Comparison of ENCODE assay signal across 17 cellular contexts in the genomic region with DNA sequence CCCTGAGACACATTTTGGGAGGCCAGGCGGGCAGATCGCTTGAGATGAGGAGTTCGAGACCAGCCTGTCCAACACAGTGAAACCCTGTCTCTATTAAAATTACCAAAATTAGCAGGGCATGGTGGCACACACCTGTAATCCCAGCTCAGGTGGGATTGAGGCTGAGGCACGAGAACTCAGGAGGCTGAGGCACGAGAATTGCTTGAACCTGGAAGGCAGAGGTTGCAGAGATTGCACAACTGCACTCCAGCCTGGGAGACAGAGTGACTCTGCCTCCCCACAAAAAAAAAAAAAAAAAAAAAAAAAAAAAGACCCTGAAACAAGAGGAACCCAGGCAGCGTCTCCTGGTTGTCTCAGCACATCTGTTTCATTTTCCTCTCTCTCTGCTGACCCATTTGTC. TPM values are rescaled to one million over a fixed set of nuclear protein-coding genes. Genes with fewer than 3 reads are reported as not detected.
DNase-seq lines count a peak whose midpoint lies in the region; ATAC-seq and TF ChIP-seq lines count a peak whose summit lies in the region.
"Had no signal": no experiment of that assay in that cellular context is flagged by ENCODE, and none has a peak within 500 bp of the region (broad histone marks: within the 10 kb centered on the region; RNA-seq: fewer than 3 reads in every experiment).

No MANE protein-coding gene starts in this region.

- H3K79me2 ChIP-seq in GM23248 (ENCODE audit: insufficient read depth) (peaks cover 24% of the 10 kb centered on the region; the same call in 1 of the 2 replicates), trophoblast cell (ENCODE audit: control insufficient read depth, insufficient read depth, low read length, poor library complexity) (no peaks in the 10 kb centered on the region)

- H3K18ac ChIP-seq in trophoblast cell (ENCODE audit: low read length): no peak overlapping the region

- H2BK12ac ChIP-seq in trophoblast cell (ENCODE audit: low read length): no peak overlapping the region

- peaks cover 4% of the 10 kb centered on the region for H3K79me1 ChIP-seq in trophoblast cell (ENCODE audit: low read length)

- H3K4ac ChIP-seq in trophoblast cell (ENCODE audit: low read depth, low read length): no peak overlapping the region

- no peaks in the 10 kb centered on the region for H3K9me2 ChIP-seq in GM23248 (ENCODE audit: insufficient read depth)

- H3K4me3 ChIP-seq in GM23248 (no peak overlapping the region), choroid plexus epithelial cell (ENCODE audit: low read depth, low read length) (no peak overlapping the region), trophoblast cell (ENCODE audit: low read depth, low read length) (no peak overlapping the region)
- H3K4me3 ChIP-seq: A549 had no signal

- H2AFZ ChIP-seq in GM23248: no peak overlapping the region
- H2AFZ ChIP-seq in trophoblast cell (ENCODE audit: insufficient read depth, low read length, poor library complexity): no peak overlapping the region

- H2BK120ac ChIP-seq in trophoblast cell (ENCODE audit: insufficient read depth, low read length, poor library complexity): no peak overlapping the region

- H3K27me3 ChIP-seq in GM23248 (replicated peaks; ENCODE audit: insufficient read depth) (no peaks in the 10 kb centered on the region), trophoblast cell (ENCODE audit: insufficient read depth, low read length) (no peaks in the 10 kb centered on the region)

- no peaks in the 10 kb centered on the region for H4K20me1 ChIP-seq in GM23248 (ENCODE audit: insufficient read depth)

- H3K4me1 ChIP-seq in GM23248 (ENCODE audit: insufficient read depth): peaks cover 19% of the 10 kb centered on the region
- H3K4me1 ChIP-seq in trophoblast cell (ENCODE audit: control insufficient read depth in 1 of 2, insufficient read depth in 2 of 2, low read length in 2 of 2): peaks cover 2 to 9% of the 10 kb centered on the region in 2 experiments
- H3K4me1 ChIP-seq: Caco-2 had no signal

- H3K23ac ChIP-seq in trophoblast cell (ENCODE audit: low read length): no peak overlapping the region

- no peak overlapping the region for H4K8ac ChIP-seq in trophoblast cell (ENCODE audit: low read depth, low read length)

- no peak overlapping the region for H3K27ac ChIP-seq in GM23248
- H3K27ac ChIP-seq in trophoblast cell (ENCODE audit: low read depth, low read length): no peak overlapping the region
- H3K27ac ChIP-seq: KMS-11 had no signal

- H2AK5ac ChIP-seq in trophoblast cell (ENCODE audit: low read length): no peak overlapping the region

- no peak overlapping the region for H3K9ac ChIP-seq in GM23248
- H3K9ac ChIP-seq in trophoblast cell (ENCODE audit: low read length): no peak overlapping the region
- H3K9ac ChIP-seq: KMS-11 had no signal

- ATAC-seq in GM19328 (IDR thresholded peaks at IDR 0.05; ENCODE audit: unreplicated experiment): no peak
- ATAC-seq: A549 had no signal

- TF ChIP-seq CTCF in choroid plexus epithelial cell (conservative IDR thresholded peaks at IDR 0.05; ENCODE audit: low read depth, low read length): no peak

- H3K9me3 ChIP-seq in GM23248 (ENCODE audit: low read depth) (no peaks in the 10 kb centered on the region), trophoblast cell (ENCODE audit: insufficient read depth, low read depth, low read length) (no peaks in the 10 kb centered on the region)
- H3K9me3 ChIP-seq: A549, Caco-2 had no signal

- in situ Hi-C loops in GM23248 (cut with MboI): loop anchor here (25.0 kb wide), 1 partner anchor 620 kb away; no protein-coding TSS in a partner anchor

- no peaks in the 10 kb centered on the region for H3K36me3 ChIP-seq in GM23248 (ENCODE audit: low read depth)
- no peaks in the 10 kb centered on the region for H3K36me3 ChIP-seq in trophoblast cell (ENCODE audit: control insufficient read depth in 1 of 2, insufficient read depth in 2 of 2, low read length in 2 of 2)

- no peak overlapping the region for H2BK5ac ChIP-seq in trophoblast cell (ENCODE audit: low read depth, low read length, poor library complexity)

- H4K12ac ChIP-seq in trophoblast cell (ENCODE audit: low read depth, low read length): no peak overlapping the region

- H3K4me2 ChIP-seq in GM23248 (ENCODE audit: unreplicated experiment) (peak overlapping the region; percentile 27), trophoblast cell (ENCODE audit: low read length) (no peak overlapping the region)
- H3K4me2 ChIP-seq: A549, KMS-11 had no signal

- DNase-seq in GM23248 (no peak), NCI-H2171 (lab: John Stamatoyannopoulos, UW) (peak; percentile 66), choroid plexus epithelial cell (ENCODE audit: low read depth) (peak; percentile 16), trophoblast cell (peak in 1 of 2 donors; percentile 26), T-helper 1 cell (no peak)
- no peak for DNase-seq in activated CD4-positive, alpha-beta T cell treated with anti-CD3 and anti-CD28 coated beads, Interleukin-2, amount 50 U/mL, for 1 hour
- DNase-seq: Caco-2; CD4-positive, alpha-beta T cell; NCI-H1092 treated with DMSO at 0.1 percent for 48 hours; NCI-H2081 treated with DMSO at 0.1 percent for 48 hours; NCI-H510A treated with DMSO at 0.1 percent for 48 hours; NCI-H774; RPMI8226; SHP77 treated with DMSO at 0.1 percent for 48 hours had no signal

- no peak overlapping the region for H3K14ac ChIP-seq in trophoblast cell (ENCODE audit: low read length)

- peak overlapping the region; percentile 39 for H4K91ac ChIP-seq in trophoblast cell (ENCODE audit: low read depth, low read length)

- 92 to 97% methylated on average over 6 of the region's 6 CpGs for WGBS in GM23248 (ENCODE audit: low coverage in 1 of 2, low lambda C conversion rate in 2 of 2, missing lambda C conversion rate in 2 of 2), 2 experiments
- no CpG with 5 or more reads among the region's 6 CpGs for WGBS in trophoblast cell (ENCODE audit: extremely low coverage, insufficient coverage, insufficient read length)

- H3F3A ChIP-seq in GM23248 (ENCODE audit: insufficient read depth): peaks cover 16% of the 10 kb centered on the region; the same call in 1 of the 2 replicates

RNA-seq across cellular contexts. Expression of gene PGM1, which starts 24.2 kb away (rescaled TPM):
- 118 and 128 TPM in 2 replicates for total RNA-seq in GM23248 (2014; rRNA removed; shearing (Covaris generic))
- polyA plus RNA-seq in GM23248 (2016; fragmentation: Nextera tagmentation; extraction: Ambion mirVana): 118 and 123 TPM in 2 replicates
- polyA plus RNA-seq in trophoblast cell (2013): 48.2 and 49.2 TPM in 2 replicates

Comparison
In these comparisons a context has a peak if more than half of its experiments do, and no peak if none do; other contexts are left out.
1. DNase-seq: peak in NCI-H2171 (single experiment) and choroid plexus epithelial cell (single experiment); none in GM23248 (single experiment), T-helper 1 cell (0 of 5) and activated CD4-positive, alpha-beta T cell treated with anti-CD3 and anti-CD28 coated beads, Interleukin-2, amount 50 U/mL, for 1 hour (single experiment).